18 cellular contexts compared by ENCODE assay signal in the genomic region with DNA sequence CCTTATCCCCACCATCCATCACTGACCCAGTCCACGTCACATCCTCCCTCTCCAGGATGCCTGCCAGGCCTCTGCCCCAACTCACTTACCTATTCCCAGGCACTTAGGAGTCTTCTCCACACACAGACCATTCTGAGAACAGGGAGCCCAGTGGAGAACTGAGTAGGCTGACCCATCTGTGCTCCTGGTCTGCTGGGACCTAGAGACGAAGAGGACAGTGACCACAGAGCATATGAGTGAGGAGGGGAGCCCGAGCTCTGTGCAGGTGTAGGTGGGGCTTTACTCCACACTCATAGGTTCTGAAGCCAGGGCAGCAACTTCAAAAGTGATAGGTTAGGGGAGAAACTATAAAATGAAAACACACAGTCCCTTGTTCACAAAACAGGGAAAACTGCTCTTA.
DNase-seq lines count a peak whose midpoint lies in the region; ATAC-seq and TF ChIP-seq lines count a peak whose summit lies in the region.
"Had no signal": no experiment of that assay in that cellular context is flagged by ENCODE, and none has a peak within 500 bp of the region (broad histone marks: within the 10 kb centered on the region; RNA-seq: fewer than 3 reads in every experiment).

No MANE protein-coding gene starts in this region.

- H3K4me1 Mint-ChIP-seq in activated T-cell treated with anti-CD3 and anti-CD28 coated beads, Interleukin-2, amount 50 U/mL, for 24 hours (ENCODE audit: low read depth), result no peaks in the 10 kb centered on the region
- no peaks in the 10 kb centered on the region for H3K4me1 Mint-ChIP-seq in activated T-cell treated with anti-CD3 and anti-CD28 coated beads, Interleukin-2, amount 50 U/mL, for 4 hours (ENCODE audit: low read depth)

- no peak overlapping the region for H3K27ac Mint-ChIP-seq in activated T-cell treated with anti-CD3 and anti-CD28 coated beads, Interleukin-2, amount 50 U/mL, for 24 hours
- H3K27ac Mint-ChIP-seq: CD8-positive, alpha-beta T cell had no signal

- CTCF ChIA-PET in HEK293T (lab: Yijun Ruan, JAX), result no interaction called here

- H3K9me3 Mint-ChIP-seq in activated T-cell treated with anti-CD3 and anti-CD28 coated beads, Interleukin-2, amount 50 U/mL, for 24 hours, result no peaks in the 10 kb centered on the region
- no peaks in the 10 kb centered on the region for H3K9me3 Mint-ChIP-seq in activated T-cell treated with anti-CD3 and anti-CD28 coated beads, Interleukin-2, amount 50 U/mL, for 4 hours
- H3K9me3 Mint-ChIP-seq: CD8-positive, alpha-beta T cell had no signal

- H3K27me3 Mint-ChIP-seq in activated T-cell treated with anti-CD3 and anti-CD28 coated beads, Interleukin-2, amount 50 U/mL, for 24 hours, result peaks cover 19% of the 10 kb centered on the region
- H3K27me3 Mint-ChIP-seq in activated T-cell treated with anti-CD3 and anti-CD28 coated beads, Interleukin-2, amount 50 U/mL, for 4 hours (ENCODE audit: low read depth), result peaks cover 23% of the 10 kb centered on the region

- no peak for ATAC-seq in activated T-cell treated with anti-CD3 and anti-CD28 coated beads, Interleukin-2, amount 50 U/mL, for 4 hours
- no peak for ATAC-seq in stimulated activated naive CD8-positive, alpha-beta T cell treated with anti-CD3 and anti-CD28 coated beads, Interleukin-15, Interleukin-2, amounts not matched to agents 100 U/mL and 50 U/mL, for 24 hours
- ATAC-seq: CD8-positive, alpha-beta T cell had no signal

- POLR2A ChIA-PET in HEK293T (lab: Yijun Ruan, JAX), result no interaction called here

- H3K4me3 Mint-ChIP-seq in activated T-cell treated with anti-CD3 and anti-CD28 coated beads, Interleukin-2, amount 50 U/mL, for 24 hours, result no peak overlapping the region
- no peak overlapping the region for H3K4me3 Mint-ChIP-seq in activated T-cell treated with anti-CD3 and anti-CD28 coated beads, Interleukin-2, amount 50 U/mL, for 4 hours
- H3K4me3 Mint-ChIP-seq: CD8-positive, alpha-beta T cell had no signal

- H3K36me3 Mint-ChIP-seq in activated T-cell treated with anti-CD3 and anti-CD28 coated beads, Interleukin-2, amount 50 U/mL, for 24 hours (ENCODE audit: low read depth), result no peaks in the 10 kb centered on the region
- H3K36me3 Mint-ChIP-seq in activated T-cell treated with anti-CD3 and anti-CD28 coated beads, Interleukin-2, amount 50 U/mL, for 4 hours (ENCODE audit: insufficient read depth), result no peaks in the 10 kb centered on the region
- H3K36me3 Mint-ChIP-seq: CD8-positive, alpha-beta T cell had no signal

- intact Hi-C loops in posterior vena cava (cut with DNase I), result no loop called here

- DNase-seq in activated T-cell treated with anti-CD3 and anti-CD28 coated beads, Interleukin-2, amount 50 U/mL, for 24 hours, result peak; percentile 5
- DNase-seq in activated T-cell treated with anti-CD3 and anti-CD28 coated beads, Interleukin-2, amount 50 U/mL, for 4 hours, result no peak
- DNase-seq in activated CD8-positive, alpha-beta memory T cell treated with anti-CD3 and anti-CD28 coated beads, Interleukin-2, amount 50 U/mL, for 48 hours, result peak; percentile 10
- peak; percentile 17 for DNase-seq in posterior vena cava (ENCODE audit: low spot score)
- no peak for DNase-seq in stimulated activated naive CD8-positive, alpha-beta T cell treated with anti-CD3 and anti-CD28 coated beads, Interleukin-15, Interleukin-2, amounts not matched to agents 100 U/mL and 50 U/mL, for 24 hours
- DNase-seq in HEK293T (ENCODE audit: extremely low spot score), result no peak
- no peak for DNase-seq in NCI-H2107 (lab: John Stamatoyannopoulos, UW)
- DNase-seq: 8988T, DND-41, KG1, NCI-H1105, NCI-H146, NCI-H2029 treated with DMSO at 0.1 percent for 48 hours, NCI-H2171 treated with DMSO at 0.1 percent for 48 hours, NCI-H524 treated with DMSO at 0.1 percent for 48 hours, NCI-H82, OCI-M1 had no signal

TF ChIP-seq in HEK293T, 16 proteins besides CTCF, POLR2A, EP300 and RAD21:
- TF ChIP-seq FOXA1 (IDR thresholded peaks at IDR 0.05) (no peak), FOXK2 (IDR thresholded peaks at IDR 0.05) (no peak), L3MBTL2 (conservative IDR thresholded peaks at IDR 0.05) (no peak), HDGF (IDR thresholded peaks at IDR 0.05; ENCODE audit: borderline replicate concordance) (no peak), ZNF384 (IDR thresholded peaks at IDR 0.05) (no peak), BHLHE40 (IDR thresholded peaks at IDR 0.05; ENCODE audit: borderline replicate concordance) (no peak), TARDBP (IDR thresholded peaks at IDR 0.05) (no peak), LEF1 (IDR thresholded peaks at IDR 0.05; ENCODE audit: borderline replicate concordance) (no peak), CTBP1 (IDR thresholded peaks at IDR 0.05; ENCODE audit: borderline replicate concordance) (no peak), SUZ12 (IDR thresholded peaks at IDR 0.05) (no peak), NFRKB (IDR thresholded peaks at IDR 0.05) (no peak), ELF4 (IDR thresholded peaks at IDR 0.05) (no peak), ARNT (IDR thresholded peaks at IDR 0.05) (no peak), SP1 (IDR thresholded peaks at IDR 0.05) (no peak), FOXM1 (IDR thresholded peaks at IDR 0.05; ENCODE audit: borderline replicate concordance) (no peak)
- TF ChIP-seq, protein P1, sequence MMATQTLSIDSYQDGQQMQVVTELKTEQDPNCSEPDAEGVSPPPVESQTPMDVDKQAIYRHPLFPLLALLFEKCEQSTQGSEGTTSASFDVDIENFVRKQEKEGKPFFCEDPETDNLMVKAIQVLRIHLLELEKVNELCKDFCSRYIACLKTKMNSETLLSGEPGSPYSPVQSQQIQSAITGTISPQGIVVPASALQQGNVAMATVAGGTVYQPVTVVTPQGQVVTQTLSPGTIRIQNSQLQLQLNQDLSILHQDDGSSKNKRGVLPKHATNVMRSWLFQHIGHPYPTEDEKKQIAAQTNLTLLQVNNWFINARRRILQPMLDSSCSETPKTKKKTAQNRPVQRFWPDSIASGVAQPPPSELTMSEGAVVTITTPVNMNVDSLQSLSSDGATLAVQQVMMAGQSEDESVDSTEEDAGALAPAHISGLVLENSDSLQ (IDR thresholded peaks at IDR 0.05), result no peak

Comparison
In these comparisons a context has a peak if more than half of its experiments do, and no peak if none do; other contexts are left out.
1. DNase-seq: peak in activated T-cell treated with anti-CD3 and anti-CD28 coated beads, Interleukin-2, amount 50 U/mL, for 24 hours (single experiment), activated CD8-positive, alpha-beta memory T cell treated with anti-CD3 and anti-CD28 coated beads, Interleukin-2, amount 50 U/mL, for 48 hours (single experiment) and posterior vena cava (single experiment); none in activated T-cell treated with anti-CD3 and anti-CD28 coated beads, Interleukin-2, amount 50 U/mL, for 4 hours (single experiment), stimulated activated naive CD8-positive, alpha-beta T cell treated with anti-CD3 and anti-CD28 coated beads, Interleukin-15, Interleukin-2, amounts not matched to agents 100 U/mL and 50 U/mL, for 24 hours (single experiment), HEK293T (single experiment) and NCI-H2107 (single experiment).